ENCODE assay signal across 10 cellular contexts in genomic region chr9:121280715-121281613, GRCh38. TPM values are rescaled to one million over a fixed set of nuclear protein-coding genes. Genes with fewer than 3 reads are reported as not detected.
DNase-seq lines count a peak whose midpoint lies in the region; ATAC-seq and TF ChIP-seq lines count a peak whose summit lies in the region.
"Had no signal": no experiment of that assay in that cellular context is flagged by ENCODE, and none has a peak within 500 bp of the region (broad histone marks: within the 10 kb centered on the region; RNA-seq: fewer than 3 reads in every experiment).

No MANE protein-coding gene starts in this region.

- peaks cover 0 to 91% of the 10 kb centered on the region in 2 donors for H3K4me1 ChIP-seq in right atrium auricular region
- peaks cover 27 to 45% of the 10 kb centered on the region in 2 donors for H3K4me1 ChIP-seq in esophagus (ENCODE audit: control insufficient read depth in 2 of 2, insufficient read depth in 2 of 2, low read length in 1 of 2)
- peaks cover 6% of the 10 kb centered on the region for H3K4me1 ChIP-seq in parathyroid adenoma
- peaks cover 13 to 20% of the 10 kb centered on the region in 2 donors for H3K4me1 ChIP-seq in aorta (ENCODE audit: control insufficient read depth in 1 of 2, insufficient read depth in 2 of 2, low read length in 2 of 2)
- H3K4me1 ChIP-seq in mucosa of descending colon (ENCODE audit: low read depth) = peaks cover 63% of the 10 kb centered on the region

- no peak overlapping the region for H3K27ac Mint-ChIP-seq in WTC11
- H3K27ac Mint-ChIP-seq in activated naive CD4-positive, alpha-beta T cell treated with anti-CD3 and anti-CD28 coated beads for 36 hours = no peak overlapping the region
- H3K27ac Mint-ChIP-seq: effector memory CD8-positive, alpha-beta T cell had no signal

- H3K4me2 ChIP-seq in parathyroid adenoma (ENCODE audit: low read length) = no peak overlapping the region

- H3K4me3 ChIP-seq in right atrium auricular region (no peak overlapping the region), esophagus (ENCODE audit: low read depth in 1 of 2, low read length in 2 of 2) (no peak overlapping the region), parathyroid adenoma (ENCODE audit: low read depth, low read length) (no peak overlapping the region), aorta (ENCODE audit: low read length in 2 of 2) (no peak overlapping the region), mucosa of descending colon (no peak overlapping the region)

- H3K79me2 ChIP-seq in parathyroid adenoma = no peaks in the 10 kb centered on the region

- no peaks in the 10 kb centered on the region for H3K9me3 ChIP-seq in right atrium auricular region
- no peaks in the 10 kb centered on the region for H3K9me3 ChIP-seq in esophagus (ENCODE audit: control insufficient read depth in 2 of 2, insufficient read depth in 1 of 2, low read depth in 1 of 2, low read length in 1 of 2)
- H3K9me3 ChIP-seq in parathyroid adenoma (ENCODE audit: control insufficient read depth, low read length) = no peaks in the 10 kb centered on the region
- no peaks in the 10 kb centered on the region for H3K9me3 ChIP-seq in aorta (ENCODE audit: control insufficient read depth, low read length)
- no peaks in the 10 kb centered on the region for H3K9me3 ChIP-seq in mucosa of descending colon

- CTCF ChIA-PET in WTC11 (lab: Charles Lee) = interaction anchor here (0.7 to 2.7 kb wide), 3 partner anchors 19 to 217 kb away, joined by 3 to 11 read pairs (median 3); no protein-coding TSS in a partner anchor
- CTCF ChIA-PET in activated naive CD4-positive, alpha-beta T cell treated with anti-CD3 and anti-CD28 coated beads for 36 hours (lab: Charles Lee) = interaction anchor here (1.0 to 2.8 kb wide), 4 partner anchors 9 to 119 kb away, joined by 3 to 14 read pairs (median 5); no protein-coding TSS in a partner anchor

- H3K9ac ChIP-seq in parathyroid adenoma = no peak overlapping the region

- H3K4me1 Mint-ChIP-seq in WTC11 = peaks cover 27% of the 10 kb centered on the region
- peaks cover 6% of the 10 kb centered on the region for H3K4me1 Mint-ChIP-seq in activated naive CD4-positive, alpha-beta T cell treated with anti-CD3 and anti-CD28 coated beads for 36 hours (ENCODE audit: low read depth)

- ATAC-seq in Right ventricle myocardium inferior (no peak), aorta (ENCODE audit: low FRiP score) (no peak), WTC11 (no peak), mucosa of descending colon (no peak)
- ATAC-seq: effector memory CD8-positive, alpha-beta T cell had no signal

- WGBS in esophagus, 2 donors = 64% methylated on average over 11 of the region's 11 CpGs
- WGBS in aorta, 2 donors = 51 to 53% methylated on average over 11 of the region's 11 CpGs

- peaks cover 3% of the 10 kb centered on the region for H3K36me3 Mint-ChIP-seq in WTC11
- no peaks in the 10 kb centered on the region for H3K36me3 Mint-ChIP-seq in activated naive CD4-positive, alpha-beta T cell treated with anti-CD3 and anti-CD28 coated beads for 36 hours (ENCODE audit: low read depth)

- TF ChIP-seq CTCF in right atrium auricular region (IDR thresholded peaks at IDR 0.05) (no peak), parathyroid adenoma (IDR thresholded peaks at IDR 0.05) (no peak), WTC11 (IDR thresholded peaks at IDR 0.05) (no peak), mucosa of descending colon (IDR thresholded peaks at IDR 0.05) (no peak)

- no peak overlapping the region for H2AFZ ChIP-seq in parathyroid adenoma

- no peaks in the 10 kb centered on the region for H3K36me3 ChIP-seq in right atrium auricular region
- H3K36me3 ChIP-seq in esophagus (ENCODE audit: control insufficient read depth in 2 of 2, insufficient read depth in 2 of 2, low read length in 1 of 2) = no peaks in the 10 kb centered on the region
- H3K36me3 ChIP-seq in parathyroid adenoma (ENCODE audit: control insufficient read depth, insufficient read depth, low read length) = no peaks in the 10 kb centered on the region
- H3K36me3 ChIP-seq in aorta (ENCODE audit: control insufficient read depth in 1 of 2, insufficient read depth in 2 of 2, low read length in 1 of 2) = no peaks in the 10 kb centered on the region
- no peaks in the 10 kb centered on the region for H3K36me3 ChIP-seq in mucosa of descending colon (ENCODE audit: low read depth)

- peaks cover 75% of the 10 kb centered on the region for H3K27me3 Mint-ChIP-seq in WTC11 (ENCODE audit: low read depth)
- H3K27me3 Mint-ChIP-seq in activated naive CD4-positive, alpha-beta T cell treated with anti-CD3 and anti-CD28 coated beads for 36 hours (ENCODE audit: low read depth) = no peaks in the 10 kb centered on the region
- H3K27me3 Mint-ChIP-seq: effector memory CD8-positive, alpha-beta T cell had no signal

- no peak for DNase-seq in right atrium auricular region (ENCODE audit: low spot score)
- no peak for DNase-seq in Right ventricle myocardium inferior (ENCODE audit: missing footprints)
- no peak for DNase-seq in aorta
- no peak for DNase-seq in WTC11 (ENCODE audit: low spot score)
- no peak for DNase-seq in activated naive CD4-positive, alpha-beta T cell treated with anti-CD3 and anti-CD28 coated beads for 36 hours
- no peak for DNase-seq in mucosa of descending colon
- DNase-seq: effector memory CD8-positive, alpha-beta T cell had no signal

- intact Hi-C loops in Right ventricle myocardium inferior (cut with DNase I) (loop anchor here (5.0 kb wide), 2 partner anchors 91 to 326 kb away; partner anchors contain the start of gene STOM), aorta (cut with DNase I) (loop anchor here in 1 of 2 donors (5.0 kb wide), 1 partner anchor 36 kb away; no protein-coding TSS in a partner anchor), mucosa of descending colon (cut with DNase I, micrococcal nuclease) (no loop called here)
- intact Hi-C loops in activated naive CD4-positive, alpha-beta T cell treated with anti-CD3 and anti-CD28 coated beads for 36 hours (cut with micrococcal nuclease) = no loop called here

- no peak overlapping the region for H3K4me3 Mint-ChIP-seq in WTC11
- no peak overlapping the region for H3K4me3 Mint-ChIP-seq in activated naive CD4-positive, alpha-beta T cell treated with anti-CD3 and anti-CD28 coated beads for 36 hours
- H3K4me3 Mint-ChIP-seq: effector memory CD8-positive, alpha-beta T cell had no signal

- H3K27ac ChIP-seq in right atrium auricular region = peak overlapping the region; percentile 97 to 99
- H3K27ac ChIP-seq in esophagus (ENCODE audit: low read depth in 2 of 2, low read length in 1 of 2) = peak overlapping the region; percentile 99
- peak overlapping the region; percentile 72 for H3K27ac ChIP-seq in parathyroid adenoma
- peak overlapping the region; percentile 69 to 91 for H3K27ac ChIP-seq in aorta (ENCODE audit: low read depth in 1 of 2, low read length in 2 of 2)
- H3K27ac ChIP-seq: C4-2B had no signal

- H3K9me3 Mint-ChIP-seq in WTC11 = no peaks in the 10 kb centered on the region
- no peaks in the 10 kb centered on the region for H3K9me3 Mint-ChIP-seq in activated naive CD4-positive, alpha-beta T cell treated with anti-CD3 and anti-CD28 coated beads for 36 hours
- H3K9me3 Mint-ChIP-seq: effector memory CD8-positive, alpha-beta T cell had no signal

- POLR2A ChIA-PET in WTC11 (lab: Charles Lee) = no interaction called here

- H3K27me3 ChIP-seq in right atrium auricular region (no peaks in the 10 kb centered on the region), esophagus (ENCODE audit: control insufficient read depth in 1 of 2, insufficient read depth in 2 of 2, low read length in 2 of 2) (no peaks in the 10 kb centered on the region), parathyroid adenoma (ENCODE audit: control insufficient read depth, insufficient read depth, low read length) (no peaks in the 10 kb centered on the region), aorta (ENCODE audit: control insufficient read depth in 1 of 2, insufficient read depth in 2 of 2, low read length in 1 of 2) (no peaks in the 10 kb centered on the region)

TF ChIP-seq in WTC11, 78 proteins besides CTCF, POLR2A, EP300 and RAD21:
- TF ChIP-seq ZNF396 (CRISPR knock-in tag; IDR thresholded peaks at IDR 0.05; ENCODE audit: borderline replicate concordance) = no peak

RNA-seq across cellular contexts. Expression of gene GSN, which starts 13.0 kb away (rescaled TPM):
- 1,000 to 10,000 TPM; 1,444 to 3,478 TPM for total RNA-seq in right atrium auricular region
- 966 TPM for total RNA-seq in Right ventricle myocardium inferior
- polyA plus RNA-seq in esophagus = 100 to 1,000 TPM; 198 to 418 TPM
- total RNA-seq in aorta = 1,000 to 10,000 TPM in 1 of 2 donors, 100 to 1,000 TPM in 1; 922 to 2,469 TPM
- polyA plus RNA-seq in aorta = 1,000 to 10,000 TPM in 1 of 2 donors, 100 to 1,000 TPM in 1; 451 to 1,099 TPM
- total RNA-seq in WTC11 (2021) = 47.0 to 57.3 TPM (median 54.9 TPM) in 3 replicates
- 1 to 10 TPM; 1.1 to 1.2 TPM for total RNA-seq in activated naive CD4-positive, alpha-beta T cell treated with anti-CD3 and anti-CD28 coated beads for 36 hours
- 100 to 1,000 TPM; 443 to 952 (median 937) TPM for total RNA-seq in mucosa of descending colon

Comparison
In these comparisons a context has a peak if more than half of its experiments do, and no peak if none do; other contexts are left out.
1. RNA of gene GSN, which starts 13.0 kb away (total RNA-seq): 1,444 to 3,478 TPM in right atrium auricular region, 922 to 2,469 TPM in aorta, 966 TPM in Right ventricle myocardium inferior (single experiment), 443 to 952 TPM in mucosa of descending colon and 47.0 to 57.3 TPM in WTC11; 1.1 to 1.2 TPM in activated naive CD4-positive, alpha-beta T cell treated with anti-CD3 and anti-CD28 coated beads for 36 hours; every median in the first group is over 10 times any median in the second.
2. Peak in every context shown above with its lines, with median percentiles within 50 percentile points of each other: H3K27ac ChIP-seq.